Comparison of ENCODE assay signal across 13 cellular contexts in the genomic region with DNA sequence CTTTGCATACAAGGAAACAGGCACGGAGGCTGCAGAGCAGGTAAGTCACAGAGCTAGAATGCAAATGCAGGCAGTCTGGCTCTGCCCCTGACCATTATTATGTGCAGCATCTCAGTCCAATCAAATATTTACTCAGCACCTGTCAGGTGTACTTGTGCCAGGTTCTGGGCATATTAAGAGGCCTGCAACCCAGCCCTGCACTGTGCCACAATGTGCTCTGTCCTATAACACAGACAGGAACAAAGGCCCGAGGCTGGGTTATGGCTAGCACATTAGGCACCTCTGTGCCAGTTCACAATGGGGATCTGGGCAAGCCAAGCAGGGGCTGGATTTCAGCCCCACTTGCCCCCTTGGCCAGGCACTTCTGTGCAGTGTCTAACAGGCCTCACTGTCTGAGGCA. TPM values are rescaled to one million over a fixed set of nuclear protein-coding genes. Genes with fewer than 3 reads are reported as not detected.
A peak's percentile ranks its signal among the peaks of the same experiment; 100 is the strongest.
DNase-seq lines count a peak whose midpoint lies in the region; ATAC-seq and TF ChIP-seq lines count a peak whose summit lies in the region.
"Had no signal": no experiment of that assay in that cellular context is flagged by ENCODE, and none has a peak within 500 bp of the region (broad histone marks: within the 10 kb centered on the region; RNA-seq: fewer than 3 reads in every experiment).

No MANE protein-coding gene starts in this region.

- intact Hi-C loops in OCI-LY7 (cut with micrococcal nuclease; ENCODE audit: unreplicated experiment): no loop called here
- intact Hi-C loops in left cardiac atrium (cut with DNase I): no loop called here
- intact Hi-C loops in uterus (cut with DNase I; ENCODE audit: low total_unique reads): no loop called here

- H3K9ac ChIP-seq in subcutaneous abdominal adipose tissue (ENCODE audit: low read length in 5 of 5): peak overlapping the region in 2 of 5 donors; percentile 19 to 29

- BruUV-seq in OCI-LY7 (replicated peaks; lab: Mats Ljungman, UMichigan): no TSS peak

- H3K4me3 ChIP-seq in OCI-LY7 (ENCODE audit: low read depth, low read length, poor library complexity, severe bottlenecking): peak overlapping the region; percentile 7
- peak overlapping the region in 3 of 5 donors; percentile 25 to 43 (median 39) for H3K4me3 ChIP-seq in subcutaneous abdominal adipose tissue (ENCODE audit: low read depth in 1 of 5, low read length in 5 of 5)
- H3K4me3 ChIP-seq in uterus: no peak overlapping the region
- H3K4me3 ChIP-seq: thoracic aorta had no signal

- no peaks in the 10 kb centered on the region for H3K36me3 ChIP-seq in OCI-LY7 (ENCODE audit: insufficient read depth, low read length)
- no peaks in the 10 kb centered on the region for H3K36me3 ChIP-seq in subcutaneous abdominal adipose tissue (ENCODE audit: control insufficient read depth in 5 of 5, insufficient read depth in 5 of 5, low read length in 5 of 5)
- H3K36me3 ChIP-seq in uterus: no peaks in the 10 kb centered on the region
- H3K36me3 ChIP-seq: thoracic aorta had no signal

- TF ChIP-seq CTCF in OCI-LY7 (conservative IDR thresholded peaks at IDR 0.05; ENCODE audit: low read length) (no peak), uterus (IDR thresholded peaks at IDR 0.05) (no peak)

- peak; percentile 49 to 53 for ATAC-seq in left cardiac atrium
- no peak for ATAC-seq in HG03095 (IDR thresholded peaks at IDR 0.05; ENCODE audit: unreplicated experiment)
- ATAC-seq: activated naive CD8-positive, alpha-beta T cell treated with anti-CD3 and anti-CD28 coated beads, Interleukin-2, amount 50 U/mL, for 24 hours; naive thymus-derived CD8-positive, alpha-beta T cell had no signal

- H3K4me2 ChIP-seq in OCI-LY7 (ENCODE audit: low read length): peak overlapping the region; percentile 57

- TF ChIP-seq POLR2A in uterus (IDR thresholded peaks at IDR 0.05): no peak

- H2AFZ ChIP-seq in OCI-LY7 (ENCODE audit: low read length): peak overlapping the region; percentile 42; the same call in 1 of the 2 replicates

- no peaks in the 10 kb centered on the region; the same call in 1 of the 2 replicates for H3K79me2 ChIP-seq in OCI-LY7 (ENCODE audit: insufficient read depth, low read depth, low read length)

- POLR2A ChIA-PET in OCI-LY7 (lab: Charles Lee): interaction anchor here (0.6 to 3.1 kb wide), 3 partner anchors 13 to 24 kb away, joined by 3 to 19 read pairs (median 3); partner anchors contain the start of gene ARL15

- H3K9me3 ChIP-seq in OCI-LY7 (ENCODE audit: low read length) (no peaks in the 10 kb centered on the region), subcutaneous abdominal adipose tissue (ENCODE audit: control insufficient read depth in 5 of 5, low read length in 5 of 5) (no peaks in the 10 kb centered on the region), uterus (no peaks in the 10 kb centered on the region)
- H3K9me3 ChIP-seq: thoracic aorta had no signal

- peak; percentile 19 for DNase-seq in NCI-H146 (lab: John Stamatoyannopoulos, UW)
- DNase-seq in NCI-H146 treated with DMSO at 0.1 percent for 48 hours (lab: John Stamatoyannopoulos, UW; ENCODE audit: unreplicated experiment): no peak
- DNase-seq in OCI-LY7 (ENCODE audit: low spot score): peak; percentile 4
- no peak for DNase-seq in left cardiac atrium
- no peak for DNase-seq in NCI-H2227 treated with DMSO at 0.1 percent for 48 hours (lab: John Stamatoyannopoulos, UW)
- no peak for DNase-seq in uterus
- DNase-seq: activated naive CD8-positive, alpha-beta T cell treated with anti-CD3 and anti-CD28 coated beads, Interleukin-2, amount 50 U/mL, for 24 hours; Karpas-422; naive thymus-derived CD8-positive, alpha-beta T cell; NCI-H524 had no signal

- H3K27ac ChIP-seq in OCI-LY7 (ENCODE audit: low read depth, low read length, poor library complexity, severe bottlenecking): peak overlapping the region; percentile 34
- H3K27ac ChIP-seq in subcutaneous abdominal adipose tissue (ENCODE audit: low read depth, low read length): peak overlapping the region; percentile 57
- no peak overlapping the region for H3K27ac ChIP-seq in uterus
- H3K27ac ChIP-seq: thoracic aorta had no signal

- H4K20me1 ChIP-seq in OCI-LY7 (ENCODE audit: insufficient read depth, low read length): no peaks in the 10 kb centered on the region

- H3K4me1 ChIP-seq in OCI-LY7 (ENCODE audit: insufficient read depth, low read length, poor library complexity, severe bottlenecking) (peaks cover 36% of the 10 kb centered on the region), subcutaneous abdominal adipose tissue (ENCODE audit: control insufficient read depth in 5 of 5, insufficient read depth in 5 of 5, low read length in 5 of 5) (peaks cover 6 to 38% (median 31%) of the 10 kb centered on the region in 5 donors), uterus (no peaks in the 10 kb centered on the region)

- no peaks in the 10 kb centered on the region for H3K27me3 ChIP-seq in subcutaneous abdominal adipose tissue (ENCODE audit: control insufficient read depth in 5 of 5, insufficient read depth in 4 of 5, low read length in 5 of 5)
- no peaks in the 10 kb centered on the region for H3K27me3 ChIP-seq in uterus

- CTCF ChIA-PET in OCI-LY7 (lab: Charles Lee; ENCODE audit: unreplicated experiment): interaction anchor here (0.5 kb wide), 1 partner anchor 107 kb away, joined by 3 read pairs; no protein-coding TSS in a partner anchor

- H3K9me2 ChIP-seq in OCI-LY7 (ENCODE audit: insufficient read depth, low read length): no peaks in the 10 kb centered on the region

RNA-seq across cellular contexts. Expression of gene ARL15, which starts 14.0 kb away (rescaled TPM):
- total RNA-seq in OCI-LY7 (2014; rRNA removed; shearing (Covaris generic)): 24.4 and 27.7 TPM in 2 replicates
- total RNA-seq in OCI-LY7 (2022): 18.8 and 20.3 TPM in 2 replicates
- 10 to 100 TPM; 19.0 to 22.7 TPM for total RNA-seq in left cardiac atrium
- 100 to 1,000 TPM in 1 of 4 donors, 10 to 100 TPM in 3; 36.2 to 338 (median 69.0) TPM for total RNA-seq in uterus

Comparison
In these comparisons a context has a peak if more than half of its experiments do, and no peak if none do; other contexts are left out.
1. DNase-seq: peak in NCI-H146 (single experiment) and OCI-LY7 (single experiment); none in NCI-H146 treated with DMSO at 0.1 percent for 48 hours (single experiment), left cardiac atrium (single experiment), NCI-H2227 treated with DMSO at 0.1 percent for 48 hours (single experiment) and uterus (0 of 2).
2. H3K27ac ChIP-seq: peak in OCI-LY7 (single experiment) and subcutaneous abdominal adipose tissue (single experiment); none in uterus (0 of 2).
3. H3K4me3 ChIP-seq: peak in OCI-LY7 (single experiment) and subcutaneous abdominal adipose tissue (3 of 5); none in uterus (0 of 2).